ENCODE assay signal across 12 cellular contexts in genomic region chr12:768434-768833, GRCh38.
"Had no signal": no experiment of that assay in that cellular context is flagged by ENCODE, and none has a peak within 500 bp of the region (broad histone marks: within the 10 kb centered on the region; RNA-seq: fewer than 3 reads in every experiment).

No MANE protein-coding gene starts in this region.

- H3K27ac ChIP-seq: esophagus muscularis mucosa, lower lobe of right lung, thyroid gland, uterus had no signal

- H3K4me1 ChIP-seq: thyroid gland had no signal

- H3K9me3 ChIP-seq: esophagus muscularis mucosa, lower lobe of right lung, thyroid gland, uterus had no signal

- H3K27ac Mint-ChIP-seq: activated naive CD4-positive, alpha-beta T cell treated with anti-CD3 and anti-CD28 coated beads for 36 hours; brain had no signal

- ATAC-seq: lower lobe of right lung had no signal

- H3K36me3 ChIP-seq: esophagus muscularis mucosa, lower lobe of right lung, thyroid gland, uterus had no signal

- H3K27me3 Mint-ChIP-seq: brain had no signal

- H3K9me3 Mint-ChIP-seq: activated naive CD4-positive, alpha-beta T cell treated with anti-CD3 and anti-CD28 coated beads for 36 hours had no signal

- H3K4me3 ChIP-seq: esophagus muscularis mucosa, lower lobe of right lung, thyroid gland, uterus had no signal

- DNase-seq: activated CD4-positive, alpha-beta T cell treated with anti-CD3 and anti-CD28 coated beads, Interleukin-2, amount 50 U/mL, for 4 hours; activated CD4-positive, CD25-positive, alpha-beta regulatory T cell treated with anti-CD3 and anti-CD28 coated beads, Interleukin-2, amount 50 U/mL, for 72 hours; activated naive CD4-positive, alpha-beta T cell treated with anti-CD3 and anti-CD28 coated beads for 36 hours; amygdala; dermis blood vessel endothelial cell; glutamatergic neuron; lower lobe of right lung; midbrain; thyroid gland; uterus had no signal

- H3K4me3 Mint-ChIP-seq: activated naive CD4-positive, alpha-beta T cell treated with anti-CD3 and anti-CD28 coated beads for 36 hours; brain had no signal

- H3K27me3 ChIP-seq: esophagus muscularis mucosa, thyroid gland, uterus had no signal
